28 cellular contexts compared by ENCODE assay signal in the genomic region with DNA sequence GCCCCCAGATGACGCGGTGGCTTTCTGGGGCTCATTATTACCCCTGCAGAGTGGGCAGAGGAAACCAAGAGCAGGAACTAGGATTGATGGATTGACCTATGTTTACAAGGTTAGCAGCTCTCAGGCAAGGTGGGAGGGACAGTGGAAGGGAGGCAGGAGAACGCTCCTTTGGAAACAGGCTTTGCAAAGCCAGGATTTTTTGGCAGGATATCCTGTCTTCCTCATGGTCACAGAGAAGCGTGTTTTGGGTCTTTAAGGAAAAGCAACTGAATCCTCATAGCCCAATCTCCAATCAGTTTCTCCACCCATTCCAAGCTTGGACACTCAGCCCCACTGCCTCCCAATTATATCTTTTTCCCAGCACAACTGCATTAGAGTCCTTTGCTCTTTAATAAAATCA.
DNase-seq lines count a peak whose midpoint lies in the region; ATAC-seq and TF ChIP-seq lines count a peak whose summit lies in the region.
"Had no signal": no experiment of that assay in that cellular context is flagged by ENCODE, and none has a peak within 500 bp of the region (broad histone marks: within the 10 kb centered on the region; RNA-seq: fewer than 3 reads in every experiment).

No MANE protein-coding gene starts in this region.

- H3K9me3 Mint-ChIP-seq in activated T-cell treated with anti-CD3 and anti-CD28 coated beads, Interleukin-2, amount 50 U/mL, for 72 hours = no peaks in the 10 kb centered on the region
- H3K9me3 Mint-ChIP-seq: activated CD4-positive, alpha-beta T cell treated with anti-CD3 and anti-CD28 coated beads, Interleukin-2, amount 10 ng/mL, durations not matched to agents 24 days and 14 days; memory B cell; naive thymus-derived CD8-positive, alpha-beta T cell; T-helper 1 cell treated with Interleukin-12 subunit alpha and Interleukin-12 subunit beta and Interleukin-4 antibody, amounts not matched to agents 30 μg/mL and 1 μg/mL, for 36 hours had no signal

- H3K36me3 ChIP-seq in PC-9 (ENCODE audit: low read depth) (no peaks in the 10 kb centered on the region), iPS-20b (ENCODE audit: insufficient read depth, low read depth, low read length) (no peaks in the 10 kb centered on the region), testis (ENCODE audit: low read depth, missing control alignments) (no peaks in the 10 kb centered on the region)
- H3K36me3 ChIP-seq: gastrocnemius medialis, Peyer's patch, SJSA1, tibial nerve had no signal

- H3K27me3 Mint-ChIP-seq in activated T-cell treated with anti-CD3 and anti-CD28 coated beads, Interleukin-2, amount 50 U/mL, for 72 hours (ENCODE audit: low read depth) = peaks cover 35% of the 10 kb centered on the region

- intact Hi-C loops in PC-9 (cut with micrococcal nuclease; ENCODE audit: unreplicated experiment) (no loop called here), testis (cut with DNase I; ENCODE audit: low total_unique reads) (no loop called here)

- H3K9ac ChIP-seq in iPS-20b (ENCODE audit: low read depth, low read length) = peak overlapping the region; percentile 38; the same call in 1 of the 2 replicates

- no peak for DNase-seq in activated T-cell treated with anti-CD3 and anti-CD28 coated beads, Interleukin-2, amount 50 U/mL, for 72 hours
- no peak for DNase-seq in activated T-cell treated with anti-CD3 and anti-CD28 coated beads for 4 hours
- DNase-seq in PC-9 = no peak
- peak; percentile 53 for DNase-seq in testis
- no peak for DNase-seq in iPS-NIHi11 (ENCODE audit: low spot score)
- no peak for DNase-seq in cerebellar nuclear complex (lab: John Stamatoyannopoulos, UW)
- DNase-seq: amniotic stem cell; central memory CD4-positive, alpha-beta T cell; COR-L47; DND-41; effector CD4-positive, alpha-beta T cell; gastrocnemius medialis; HCEC 1CT; NCI-H2029 treated with DMSO at 0.1 percent for 48 hours; Peyer's patch had no signal

- BruUV-seq in PC-9 (replicated peaks; lab: Mats Ljungman, UMichigan) = no TSS peak

- no peaks in the 10 kb centered on the region for H4K20me1 ChIP-seq in PC-9 (ENCODE audit: insufficient read depth)

- peaks cover 47% of the 10 kb centered on the region for H3K4me1 Mint-ChIP-seq in activated T-cell treated with anti-CD3 and anti-CD28 coated beads, Interleukin-2, amount 50 U/mL, for 72 hours (ENCODE audit: low read depth)
- H3K4me1 Mint-ChIP-seq: memory B cell had no signal

- H3K27ac Mint-ChIP-seq in activated T-cell treated with anti-CD3 and anti-CD28 coated beads, Interleukin-2, amount 50 U/mL, for 72 hours = no peak overlapping the region
- H3K27ac Mint-ChIP-seq: activated CD4-positive, alpha-beta T cell treated with anti-CD3 and anti-CD28 coated beads, Interleukin-2, amount 10 ng/mL, durations not matched to agents 24 days and 14 days; B cell; memory B cell had no signal

- H3K9me3 ChIP-seq in PC-9 (ENCODE audit: insufficient read depth, low read depth) (no peaks in the 10 kb centered on the region), iPS-20b (ENCODE audit: insufficient read depth, low read depth, low read length) (no peaks in the 10 kb centered on the region), testis (no peaks in the 10 kb centered on the region)
- H3K9me3 ChIP-seq: gastrocnemius medialis, Peyer's patch, SJSA1, tibial nerve had no signal

- peaks cover 0 to 2% of the 10 kb centered on the region in 2 donors for H3K36me3 Mint-ChIP-seq in activated T-cell treated with anti-CD3 and anti-CD28 coated beads, Interleukin-2, amount 50 U/mL, for 72 hours (ENCODE audit: insufficient read depth in 2 of 2)
- H3K36me3 Mint-ChIP-seq: memory B cell; naive thymus-derived CD8-positive, alpha-beta T cell had no signal

- H3K4me1 ChIP-seq in PC-9 (replicated peaks; ENCODE audit: insufficient read depth) (peaks cover 12% of the 10 kb centered on the region), iPS-20b (ENCODE audit: insufficient read depth, low read length) (peaks cover 44% of the 10 kb centered on the region), testis (peaks cover 32% of the 10 kb centered on the region)

- peak overlapping the region; percentile 31; the same call in 1 of the 2 replicates for H3K4me2 ChIP-seq in PC-9

- H3K9me2 ChIP-seq in PC-9 (ENCODE audit: insufficient read depth) = no peaks in the 10 kb centered on the region

- H3K27ac ChIP-seq in PC-9 (peak overlapping the region; percentile 28; the same call in 1 of the 2 replicates), iPS-20b (ENCODE audit: low read length) (no peak overlapping the region), testis (peak overlapping the region; percentile 77 to 87)
- H3K27ac ChIP-seq: 22Rv1, gastrocnemius medialis, HL-60, Peyer's patch, SJSA1 had no signal

- H3K27me3 ChIP-seq in PC-9 (ENCODE audit: insufficient read depth, low read depth) (no peaks in the 10 kb centered on the region), iPS-20b (ENCODE audit: insufficient read depth, low read length) (peaks cover 26% of the 10 kb centered on the region), testis (no peaks in the 10 kb centered on the region)

- no peak for ATAC-seq in activated T-cell treated with anti-CD3 and anti-CD28 coated beads, Interleukin-2, amount 50 U/mL, for 72 hours (replicated peaks in 1 of 2)
- no peak for ATAC-seq in HG02981 (IDR thresholded peaks at IDR 0.05; ENCODE audit: unreplicated experiment)
- ATAC-seq: esophagus mucosa; gastrocnemius medialis; naive thymus-derived CD8-positive, alpha-beta T cell had no signal

- peak overlapping the region; percentile 65 to 84 for H3K4me3 Mint-ChIP-seq in activated T-cell treated with anti-CD3 and anti-CD28 coated beads, Interleukin-2, amount 50 U/mL, for 72 hours
- H3K4me3 Mint-ChIP-seq: activated CD4-positive, alpha-beta T cell treated with anti-CD3 and anti-CD28 coated beads, Interleukin-2, amount 10 ng/mL, durations not matched to agents 24 days and 14 days; B cell; memory B cell had no signal

- H3K79me2 ChIP-seq in PC-9 (ENCODE audit: low read depth) = peaks cover 33% of the 10 kb centered on the region

- POLR2A ChIA-PET in PC-9 (lab: Charles Lee; ENCODE audit: unreplicated experiment) = no interaction called here

- 37 to 62% methylated on average over 4 of the region's 4 CpGs for WGBS in testis, 2 donors

- TF ChIP-seq POLR2A in testis (IDR thresholded peaks at IDR 0.05) = no peak

- H3F3A ChIP-seq in PC-9 (ENCODE audit: insufficient read depth, low read depth) = no peaks in the 10 kb centered on the region

- CTCF ChIA-PET in PC-9 (lab: Charles Lee) = no interaction called here

- H3K4me3 ChIP-seq in PC-9 (no peak overlapping the region), iPS-20b (ENCODE audit: low read length) (peak overlapping the region; percentile 19; the same call in 1 of the 2 replicates), testis (no peak overlapping the region)
- H3K4me3 ChIP-seq: gastrocnemius medialis, Peyer's patch, SJSA1, skin epidermis, tibial nerve had no signal

- H2AFZ ChIP-seq in PC-9 = no peak overlapping the region

- TF ChIP-seq CTCF in PC-9 (conservative IDR thresholded peaks at IDR 0.05) (no peak), testis (IDR thresholded peaks at IDR 0.05) (no peak)
